Comparison of ENCODE assay signal across 8 cellular contexts in genomic region chr2:74507926-74508520, GRCh38. TPM values are rescaled to one million over a fixed set of nuclear protein-coding genes. Genes with fewer than 3 reads are reported as not detected.
DNase-seq lines count a peak whose midpoint lies in the region; ATAC-seq and TF ChIP-seq lines count a peak whose summit lies in the region.

No MANE protein-coding gene starts in this region.

- DNase-seq in WERI-Rb-1 = peak; percentile 95
- peak; percentile 65 for DNase-seq in fibroblast of gingiva (ENCODE audit: low read depth)
- no peak for DNase-seq in neuronal stem cell (ENCODE audit: low spot score)
- DNase-seq in globus pallidus (ENCODE audit: low spot score) = no peak
- DNase-seq in OCI-M2 (lab: John Stamatoyannopoulos, UW; ENCODE audit: unreplicated experiment) = no peak

- H3K4me3 ChIP-seq in BLaER1 treated with 17β-estradiol and CSF1 and Interleukin-3, amounts not matched to agents 10 nM and 100 nM = peak overlapping the region; percentile 67 to 80 (median 73)
- H3K4me3 ChIP-seq in HUES64 (ENCODE audit: low read length) = peak overlapping the region; percentile 79
- peak overlapping the region; percentile 75 for H3K4me3 ChIP-seq in WERI-Rb-1 (ENCODE audit: low read depth, low read length)
- H3K4me3 ChIP-seq in neuronal stem cell (ENCODE audit: low read length in 2 of 2) = peak overlapping the region; percentile 87 to 99

- peak overlapping the region; percentile 85 for H3K18ac ChIP-seq in neuronal stem cell (ENCODE audit: low read length)

- H2BK120ac ChIP-seq in neuronal stem cell (ENCODE audit: low read depth, low read length) = peak overlapping the region; percentile 70

- H4K8ac ChIP-seq in neuronal stem cell (ENCODE audit: low read depth, low read length) = no peak overlapping the region

- no peak overlapping the region for H4K91ac ChIP-seq in neuronal stem cell (ENCODE audit: low read depth, low read length, poor library complexity)

- no peak for TF ChIP-seq CTCF in WERI-Rb-1 (IDR thresholded peaks at IDR 0.05; ENCODE audit: low read depth, low read length)

- H2BK15ac ChIP-seq in neuronal stem cell (ENCODE audit: low read length) = peak overlapping the region; percentile 49

- peak overlapping the region; percentile 99 for H2AFZ ChIP-seq in neuronal stem cell (ENCODE audit: low read length)

- no peak overlapping the region for H2BK12ac ChIP-seq in neuronal stem cell (ENCODE audit: low read length)

- peak; percentile 4 for ATAC-seq in GM19397 (IDR thresholded peaks at IDR 0.05; ENCODE audit: unreplicated experiment)

- H3K4ac ChIP-seq in neuronal stem cell (ENCODE audit: low read length) = no peak overlapping the region

- peaks cover 11 to 24% (median 18%) of the 10 kb centered on the region in 11 experiments; a peak in 21 of 22 replicates for H3K36me3 ChIP-seq in BLaER1 treated with 17β-estradiol and CSF1 and Interleukin-3, amounts not matched to agents 10 nM and 100 nM
- H3K36me3 ChIP-seq in HUES64 (ENCODE audit: insufficient read depth, low read length) (peaks cover 14% of the 10 kb centered on the region), WERI-Rb-1 (peaks cover 32% of the 10 kb centered on the region), neuronal stem cell (replicated peaks in 1 of 2; ENCODE audit: control insufficient read depth in 2 of 2, insufficient read depth in 2 of 2, low read length in 2 of 2) (peaks cover 6 to 22% of the 10 kb centered on the region in 2 donors)

- no peak overlapping the region for H3K14ac ChIP-seq in neuronal stem cell (ENCODE audit: low read length)

- H3K79me1 ChIP-seq in neuronal stem cell (ENCODE audit: low read depth, low read length) = peaks cover 3% of the 10 kb centered on the region

- H3K9ac ChIP-seq in BLaER1 treated with 17β-estradiol and CSF1 and Interleukin-3, amounts not matched to agents 10 nM and 100 nM = peak overlapping the region; percentile 92 to 98 (median 95)
- peak overlapping the region; percentile 90 for H3K9ac ChIP-seq in HUES64 (ENCODE audit: low read depth, low read length)
- H3K9ac ChIP-seq in neuronal stem cell (ENCODE audit: low read depth, low read length, poor library complexity) = no peak overlapping the region

- peak overlapping the region; percentile 81 to 98 (median 94) for H3K4me2 ChIP-seq in BLaER1 treated with 17β-estradiol and CSF1 and Interleukin-3, amounts not matched to agents 10 nM and 100 nM
- H3K4me2 ChIP-seq in neuronal stem cell (ENCODE audit: insufficient read depth, low read length, poor library complexity, severe bottlenecking) = peak overlapping the region; percentile 97

- peaks cover 28 to 48% (median 34%) of the 10 kb centered on the region in 10 experiments for H3K4me1 ChIP-seq in BLaER1 treated with 17β-estradiol and CSF1 and Interleukin-3, amounts not matched to agents 10 nM and 100 nM
- peaks cover 17% of the 10 kb centered on the region; the same call in 1 of the 2 replicates for H3K4me1 ChIP-seq in HUES64 (ENCODE audit: insufficient read depth, low read length)
- H3K4me1 ChIP-seq in neuronal stem cell (ENCODE audit: control insufficient read depth in 2 of 2, insufficient read depth in 1 of 2, low read depth in 1 of 2, low read length in 2 of 2) = peaks cover 8 to 9% of the 10 kb centered on the region in 2 donors

- peak overlapping the region; percentile 53 for H2AK5ac ChIP-seq in neuronal stem cell (ENCODE audit: low read depth, low read length)

- peaks cover 49 to 83% (median 79%) of the 10 kb centered on the region in 11 experiments for H3K27me3 ChIP-seq in BLaER1 treated with 17β-estradiol and CSF1 and Interleukin-3, amounts not matched to agents 10 nM and 100 nM
- H3K27me3 ChIP-seq in HUES64 (ENCODE audit: insufficient read depth, low read length) = peaks cover 76% of the 10 kb centered on the region
- H3K27me3 ChIP-seq in WERI-Rb-1 (ENCODE audit: insufficient read depth, low read depth, severe bottlenecking) = no peaks in the 10 kb centered on the region
- peaks cover 16 to 75% (median 59%) of the 10 kb centered on the region in 3 experiments for H3K27me3 ChIP-seq in neuronal stem cell (ENCODE audit: control insufficient read depth in 3 of 3, insufficient read depth in 3 of 3, low read depth in 1 of 3, low read length in 3 of 3)

- H3K9me3 ChIP-seq in BLaER1 treated with 17β-estradiol and CSF1 and Interleukin-3, amounts not matched to agents 10 nM and 100 nM (replicated peaks in 1 of 11) = peaks cover 0 to 4% (median 0%) of the 10 kb centered on the region in 11 experiments; a peak in 1 of 22 replicates
- no peaks in the 10 kb centered on the region for H3K9me3 ChIP-seq in HUES64 (ENCODE audit: insufficient read depth, low read depth, low read length)
- H3K9me3 ChIP-seq in WERI-Rb-1 (ENCODE audit: severe bottlenecking) = no peaks in the 10 kb centered on the region
- H3K9me3 ChIP-seq in neuronal stem cell (replicated peaks in 1 of 2; ENCODE audit: control insufficient read depth in 2 of 2, insufficient read depth in 1 of 2, low read depth in 1 of 2, low read length in 2 of 2) = peaks cover 0 to 4% of the 10 kb centered on the region in 2 donors

- peak overlapping the region; percentile 9 for H3K23ac ChIP-seq in neuronal stem cell (ENCODE audit: low read depth, low read length, poor library complexity)

- H3K27ac ChIP-seq in BLaER1 treated with 17β-estradiol and CSF1 and Interleukin-3, amounts not matched to agents 10 nM and 100 nM = peak overlapping the region; percentile 95 to 98 (median 97)
- H3K27ac ChIP-seq in HUES64 (ENCODE audit: low read depth, low read length) (peak overlapping the region; percentile 95; the same call in 1 of the 2 replicates), WERI-Rb-1 (peak overlapping the region; percentile 100), neuronal stem cell (replicated peaks; ENCODE audit: low read length) (no peak overlapping the region)

- H2BK5ac ChIP-seq in neuronal stem cell (ENCODE audit: low read length) = peak overlapping the region; percentile 99

- H4K20me1 ChIP-seq in BLaER1 treated with 17β-estradiol and CSF1 and Interleukin-3, amounts not matched to agents 10 nM and 100 nM = peaks cover 0 to 8% (median 0%) of the 10 kb centered on the region in 11 experiments; a peak in 7 of 22 replicates

- 5% methylated on average over 36 of the region's 38 CpGs for WGBS in HUES64
- no CpG with 5 or more reads among the region's 38 CpGs for WGBS in neuronal stem cell (ENCODE audit: extremely low coverage in 2 of 2, insufficient read length in 2 of 2, insufficient replicate concordance in 1 of 2), 2 donors

RNA-seq across cellular contexts. Expression of gene PCGF1, which starts 0.5 kb away (rescaled TPM):
- polyA plus RNA-seq in HUES64 (2013, experiment 1 of 2) = 12.3 TPM
- polyA plus RNA-seq in HUES64 (2013, experiment 2 of 2) = 9.4 TPM
- polyA plus RNA-seq in neuronal stem cell (2013, experiment 1 of 2) = 9.0 TPM
- polyA plus RNA-seq in neuronal stem cell (2013, experiment 2 of 2) = 9.0 TPM

RNA-seq across cellular contexts. Expression of gene TLX2, which starts 6.2 kb away (rescaled TPM):
- 0.10 TPM for polyA plus RNA-seq in HUES64 (2013, experiment 1 of 2)
- 0.13 TPM for polyA plus RNA-seq in HUES64 (2013, experiment 2 of 2)
- not detected for polyA plus RNA-seq in neuronal stem cell (2013, experiment 1 of 2)
- polyA plus RNA-seq in neuronal stem cell (2013, experiment 2 of 2) = not detected

RNA-seq across cellular contexts. Expression of gene LBX2, which starts 8.6 kb away (rescaled TPM):
- not detected for polyA plus RNA-seq in HUES64 (2013, experiment 1 of 2)
- not detected for polyA plus RNA-seq in HUES64 (2013, experiment 2 of 2)
- 0.08 TPM for polyA plus RNA-seq in neuronal stem cell (2013, experiment 1 of 2)
- polyA plus RNA-seq in neuronal stem cell (2013, experiment 2 of 2) = 0.10 TPM

RNA-seq across cellular contexts. Expression of gene DQX1, which starts 18.0 kb away (rescaled TPM):
- 0.40 TPM for polyA plus RNA-seq in HUES64 (2013, experiment 1 of 2)
- polyA plus RNA-seq in HUES64 (2013, experiment 2 of 2) = 0.38 TPM
- 0.17 TPM for polyA plus RNA-seq in neuronal stem cell (2013, experiment 1 of 2)
- 0.18 TPM for polyA plus RNA-seq in neuronal stem cell (2013, experiment 2 of 2)

RNA-seq across cellular contexts. Expression of gene AUP1, which starts 21.5 kb away (rescaled TPM):
- 83.8 TPM for polyA plus RNA-seq in HUES64 (2013, experiment 1 of 2)
- 82.1 TPM for polyA plus RNA-seq in HUES64 (2013, experiment 2 of 2)
- polyA plus RNA-seq in neuronal stem cell (2013, experiment 1 of 2) = 65.9 TPM
- 64.5 TPM for polyA plus RNA-seq in neuronal stem cell (2013, experiment 2 of 2)

Comparison
In these comparisons a context has a peak if more than half of its experiments do, and no peak if none do; other contexts are left out.
1. DNase-seq: peak in WERI-Rb-1 (single experiment) and fibroblast of gingiva (single experiment); none in neuronal stem cell (single experiment), globus pallidus (single experiment) and OCI-M2 (single experiment).
2. Peak in every context shown above with its lines, with median percentiles within 50 percentile points of each other: H3K4me3 ChIP-seq.